In the genomic region with DNA sequence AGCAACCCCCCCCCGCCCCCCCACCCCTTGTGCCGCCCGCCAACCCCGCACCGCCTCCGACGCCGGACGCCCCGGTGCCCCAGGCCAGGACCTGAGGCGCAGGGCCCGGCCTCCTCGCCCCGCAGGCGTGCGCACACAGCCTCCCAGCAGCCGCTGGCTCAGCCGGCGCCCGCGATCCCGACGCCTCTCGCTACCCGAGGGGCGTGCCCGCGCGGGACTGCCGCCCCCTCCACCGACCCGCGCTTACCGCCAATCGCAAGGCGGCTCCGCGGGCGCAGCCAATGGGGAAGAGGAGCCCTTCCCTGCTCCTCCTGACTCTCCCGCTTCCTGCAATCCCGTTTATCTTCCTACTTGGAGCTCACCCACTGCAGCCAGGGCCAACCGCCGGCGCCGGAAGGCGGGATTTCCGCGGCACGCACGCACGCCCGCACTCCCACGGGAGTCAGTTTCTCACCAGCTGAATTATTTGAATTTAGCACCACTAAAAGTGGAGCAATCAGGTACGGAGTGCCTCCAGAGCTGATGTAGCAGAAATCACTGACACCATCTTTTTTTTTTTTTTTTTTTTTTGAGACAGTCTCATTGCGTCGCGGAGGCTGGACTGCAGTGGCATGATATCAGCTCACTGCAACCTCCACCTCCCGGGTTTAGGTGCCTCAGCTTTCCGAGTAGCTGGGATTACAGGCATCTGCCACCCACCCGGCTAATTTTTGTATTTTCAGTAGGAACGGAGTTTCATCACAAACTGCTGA, we compare ENCODE assay signal across 8 cellular contexts.
DNase-seq lines count a peak whose midpoint lies in the region; ATAC-seq and TF ChIP-seq lines count a peak whose summit lies in the region.
"Not testable (repeated sequence)": the region's sequence is repeated elsewhere in the genome, so short reads cannot be mapped to it uniquely, and the experiment has no call there.

No MANE protein-coding gene starts in this region.

- H3K36me3 ChIP-seq in CD8-positive, alpha-beta T cell (ENCODE audit: insufficient read depth, low read length); left lung: not testable (repeated sequence)

- CTCF ChIA-PET in CD8-positive, alpha-beta T cell (lab: Charles Lee): not testable (repeated sequence)

- H3K4me1 ChIP-seq in CD8-positive, alpha-beta T cell (ENCODE audit: insufficient read depth, low read length); left lung: not testable (repeated sequence)

- DNase-seq in CD8-positive, alpha-beta T cell; T-helper 17 cell; activated naive CD8-positive, alpha-beta T cell treated with anti-CD3 and anti-CD28 coated beads, Interleukin-2, amount 10 ng/mL, durations not matched to agents 7 days and 5 days; Right ventricle myocardium superior; left lung; omental fat pad (ENCODE audit: low spot score); stimulated activated naive CD8-positive, alpha-beta T cell treated with anti-CD3 and anti-CD28 coated beads, Interleukin-15, amount 100 ng/mL, for 72 hours: not testable (repeated sequence)

- not testable (repeated sequence) for H3K4me3 ChIP-seq in CD8-positive, alpha-beta T cell (ENCODE audit: low read depth, low read length); left lung

- H3K9me3 Mint-ChIP-seq in CD8-positive, alpha-beta T cell; activated naive CD8-positive, alpha-beta T cell treated with anti-CD3 and anti-CD28 coated beads, Interleukin-2, amount 10 ng/mL, durations not matched to agents 7 days and 5 days; stimulated activated naive CD8-positive, alpha-beta T cell treated with anti-CD3 and anti-CD28 coated beads, Interleukin-15, amount 100 ng/mL, for 72 hours: not testable (repeated sequence)

- H3K27me3 Mint-ChIP-seq in CD8-positive, alpha-beta T cell (ENCODE audit: low read depth); T-helper 17 cell; activated naive CD8-positive, alpha-beta T cell treated with anti-CD3 and anti-CD28 coated beads, Interleukin-2, amount 10 ng/mL, durations not matched to agents 7 days and 5 days; stimulated activated naive CD8-positive, alpha-beta T cell treated with anti-CD3 and anti-CD28 coated beads, Interleukin-15, amount 100 ng/mL, for 72 hours: not testable (repeated sequence)

- POLR2A ChIA-PET in CD8-positive, alpha-beta T cell (lab: Charles Lee); activated naive CD8-positive, alpha-beta T cell treated with anti-CD3 and anti-CD28 coated beads, Interleukin-2, amount 10 ng/mL, durations not matched to agents 7 days and 5 days (lab: Charles Lee): not testable (repeated sequence)

- not testable (repeated sequence) for H3K27ac Mint-ChIP-seq in CD8-positive, alpha-beta T cell; T-helper 17 cell; activated naive CD8-positive, alpha-beta T cell treated with anti-CD3 and anti-CD28 coated beads, Interleukin-2, amount 10 ng/mL, durations not matched to agents 7 days and 5 days; stimulated activated naive CD8-positive, alpha-beta T cell treated with anti-CD3 and anti-CD28 coated beads, Interleukin-15, amount 100 ng/mL, for 72 hours

- not testable (repeated sequence) for H3K4me3 Mint-ChIP-seq in CD8-positive, alpha-beta T cell; T-helper 17 cell; activated naive CD8-positive, alpha-beta T cell treated with anti-CD3 and anti-CD28 coated beads, Interleukin-2, amount 10 ng/mL, durations not matched to agents 7 days and 5 days; stimulated activated naive CD8-positive, alpha-beta T cell treated with anti-CD3 and anti-CD28 coated beads, Interleukin-15, amount 100 ng/mL, for 72 hours

- not testable (repeated sequence) for H3K36me3 Mint-ChIP-seq in CD8-positive, alpha-beta T cell; T-helper 17 cell (ENCODE audit: low read depth); activated naive CD8-positive, alpha-beta T cell treated with anti-CD3 and anti-CD28 coated beads, Interleukin-2, amount 10 ng/mL, durations not matched to agents 7 days and 5 days

- not testable (repeated sequence) for H3K4me1 Mint-ChIP-seq in CD8-positive, alpha-beta T cell (ENCODE audit: low read depth); T-helper 17 cell; activated naive CD8-positive, alpha-beta T cell treated with anti-CD3 and anti-CD28 coated beads, Interleukin-2, amount 10 ng/mL, durations not matched to agents 7 days and 5 days; stimulated activated naive CD8-positive, alpha-beta T cell treated with anti-CD3 and anti-CD28 coated beads, Interleukin-15, amount 100 ng/mL, for 72 hours

- peak; percentile 62 for ATAC-seq in CD8-positive, alpha-beta T cell
- ATAC-seq in GM21723 (IDR thresholded peaks at IDR 0.05; ENCODE audit: unreplicated experiment) (peak; percentile 62), T-helper 17 cell (peak; percentile 28), Right ventricle myocardium superior (ENCODE audit: poor library complexity) (peak; percentile 100), left lung (peak; percentile 99), omental fat pad (ENCODE audit: low FRiP score) (peak; percentile 32)
- peak; percentile 71 for ATAC-seq in activated naive CD8-positive, alpha-beta T cell treated with anti-CD3 and anti-CD28 coated beads, Interleukin-2, amount 10 ng/mL, durations not matched to agents 7 days and 5 days (ENCODE audit: low read depth)
- peak; percentile 92 for ATAC-seq in stimulated activated naive CD8-positive, alpha-beta T cell treated with anti-CD3 and anti-CD28 coated beads, Interleukin-15, amount 100 ng/mL, for 72 hours

- H3K27me3 ChIP-seq in CD8-positive, alpha-beta T cell (ENCODE audit: insufficient read depth, low read length); left lung: not testable (repeated sequence)

- not testable (repeated sequence) for TF ChIP-seq CTCF in CD8-positive, alpha-beta T cell (IDR thresholded peaks at IDR 0.05); left lung (IDR thresholded peaks at IDR 0.05); omental fat pad (IDR thresholded peaks at IDR 0.05)

- intact Hi-C loops in CD8-positive, alpha-beta T cell (cut with DNase I, micrococcal nuclease); Right ventricle myocardium superior (cut with DNase I); left lung (cut with DNase I): not testable (repeated sequence)

- H3K9me3 ChIP-seq in CD8-positive, alpha-beta T cell (ENCODE audit: low read length); T-helper 17 cell (ENCODE audit: control insufficient read depth, low read length, poor library complexity, severe bottlenecking); left lung: not testable (repeated sequence)

- H3K27ac ChIP-seq in CD8-positive, alpha-beta T cell (ENCODE audit: low read depth, low read length); left lung: not testable (repeated sequence)

Comparison
In these comparisons a context has a peak if more than half of its experiments do, and no peak if none do; other contexts are left out.
1. ATAC-seq: peak in every context shown above with its lines; median percentile 100 in Right ventricle myocardium superior; 99 in left lung; 92 in stimulated activated naive CD8-positive, alpha-beta T cell treated with anti-CD3 and anti-CD28 coated beads, Interleukin-15, amount 100 ng/mL, for 72 hours; 71 in activated naive CD8-positive, alpha-beta T cell treated with anti-CD3 and anti-CD28 coated beads, Interleukin-2, amount 10 ng/mL, durations not matched to agents 7 days and 5 days; 62 in CD8-positive, alpha-beta T cell; 62 in GM21723; 32 in omental fat pad; 28 in T-helper 17 cell.